ENCODE assay signal across 28 cellular contexts in genomic region chrX:131988236-131988635, GRCh38. TPM values are rescaled to one million over a fixed set of nuclear protein-coding genes. Genes with fewer than 3 reads are reported as not detected.
DNase-seq lines count a peak whose midpoint lies in the region; ATAC-seq and TF ChIP-seq lines count a peak whose summit lies in the region.
"Had no signal": no experiment of that assay in that cellular context is flagged by ENCODE, and none has a peak within 500 bp of the region (broad histone marks: within the 10 kb centered on the region; RNA-seq: fewer than 3 reads in every experiment).

No MANE protein-coding gene starts in this region.

- H3K9me3 ChIP-seq in CD8-positive, alpha-beta memory T cell (ENCODE audit: low read length), result no peaks in the 10 kb centered on the region
- no peaks in the 10 kb centered on the region for H3K9me3 ChIP-seq in naive thymus-derived CD4-positive, alpha-beta T cell (ENCODE audit: control insufficient read depth in 2 of 3, low read length in 3 of 3)
- H3K9me3 ChIP-seq: breast epithelium, right lobe of liver had no signal

- CTCF ChIA-PET in CD8-positive, alpha-beta memory T cell (lab: Charles Lee), result interaction anchor here (1.4 to 1.6 kb wide), 2 partner anchors 146 to 231 kb away, joined by 3 to 4 read pairs; partner anchors contain the start of gene RAP2C
- CTCF ChIA-PET in naive thymus-derived CD4-positive, alpha-beta T cell (lab: Charles Lee), result no interaction called here

- no peak overlapping the region for H3K27ac ChIP-seq in CD8-positive, alpha-beta memory T cell (ENCODE audit: low read depth, low read length)
- H3K27ac ChIP-seq in naive thymus-derived CD4-positive, alpha-beta T cell (ENCODE audit: low read depth, low read length), result peak overlapping the region; percentile 57
- H3K27ac ChIP-seq: breast epithelium, PC-9, right lobe of liver had no signal

- peaks cover 0 to 43% (median 2%) of the 10 kb centered on the region in 3 donors for H3K27me3 Mint-ChIP-seq in CD14-positive monocyte (ENCODE audit: low read depth in 3 of 3)
- peaks cover 0 to 14% of the 10 kb centered on the region in 2 donors for H3K27me3 Mint-ChIP-seq in CD8-positive, alpha-beta memory T cell
- H3K27me3 Mint-ChIP-seq in naive thymus-derived CD4-positive, alpha-beta T cell, result no peaks in the 10 kb centered on the region

- peaks cover 0 to 2% of the 10 kb centered on the region in 2 donors for H3K36me3 Mint-ChIP-seq in CD14-positive monocyte
- peaks cover 0 to 5% (median 0%) of the 10 kb centered on the region in 3 donors for H3K36me3 Mint-ChIP-seq in CD8-positive, alpha-beta memory T cell
- H3K36me3 Mint-ChIP-seq in naive thymus-derived CD4-positive, alpha-beta T cell, result peaks cover 0 to 4% (median 0%) of the 10 kb centered on the region in 5 donors
- H3K36me3 Mint-ChIP-seq: CD4-positive, CD25-positive, alpha-beta regulatory T cell had no signal

- intact Hi-C loops in CD14-positive monocyte (cut with micrococcal nuclease), result no loop called here
- intact Hi-C loops in naive thymus-derived CD4-positive, alpha-beta T cell (cut with micrococcal nuclease), result loop anchor here in 1 of 2 donors (5.0 kb wide), 1 partner anchor 91 kb away; no protein-coding TSS in a partner anchor

- ATAC-seq in naive thymus-derived CD4-positive, alpha-beta T cell, result no peak
- no peak for ATAC-seq in HG03108 (IDR thresholded peaks at IDR 0.05; ENCODE audit: unreplicated experiment)
- ATAC-seq: GM23338; left ventricle myocardium superior; right lobe of liver; stimulated activated naive CD8-positive, alpha-beta T cell treated with anti-CD3 and anti-CD28 coated beads, Interleukin-15, Interleukin-2, amounts not matched to agents 100 U/mL and 50 U/mL, for 24 hours had no signal

- H3K36me3 ChIP-seq in CD8-positive, alpha-beta memory T cell (ENCODE audit: insufficient read depth, low read length), result no peaks in the 10 kb centered on the region
- no peaks in the 10 kb centered on the region for H3K36me3 ChIP-seq in naive thymus-derived CD4-positive, alpha-beta T cell (ENCODE audit: control insufficient read depth in 2 of 3, insufficient read depth in 3 of 3, low read length in 3 of 3)
- H3K36me3 ChIP-seq: breast epithelium, right lobe of liver had no signal

- peak overlapping the region; percentile 8 for H3K4me3 ChIP-seq in CD8-positive, alpha-beta memory T cell (ENCODE audit: low read length)
- no peak overlapping the region for H3K4me3 ChIP-seq in naive thymus-derived CD4-positive, alpha-beta T cell (ENCODE audit: low read length)
- H3K4me3 ChIP-seq: breast epithelium, GM23338, PC-9, right lobe of liver had no signal

- H3K4me1 ChIP-seq in CD8-positive, alpha-beta memory T cell (ENCODE audit: insufficient read depth, low read length), result peaks cover 46% of the 10 kb centered on the region
- H3K4me1 ChIP-seq in naive thymus-derived CD4-positive, alpha-beta T cell (ENCODE audit: control insufficient read depth in 2 of 2, insufficient read depth in 2 of 2, low read length in 2 of 2), result peaks cover 33 to 49% of the 10 kb centered on the region in 2 donors
- H3K4me1 ChIP-seq: breast epithelium, right lobe of liver had no signal

- peaks cover 2 to 14% (median 3%) of the 10 kb centered on the region in 7 donors for H3K9me3 Mint-ChIP-seq in CD14-positive monocyte
- no peaks in the 10 kb centered on the region for H3K9me3 Mint-ChIP-seq in CD8-positive, alpha-beta memory T cell
- H3K9me3 Mint-ChIP-seq in naive thymus-derived CD4-positive, alpha-beta T cell, result peaks cover 0 to 11% (median 2%) of the 10 kb centered on the region in 11 donors
- H3K9me3 Mint-ChIP-seq: activated T-helper 2 cell treated with anti-CD3 and anti-CD28 coated beads, Interferon-gamma antibody, Interleukin-2, Interleukin-4, amounts not matched to agents 10 μg/mL and 5 μg/mL and 100 μg/mL, durations not matched to agents 14 hours and 24 hours and 36 hours; GM23338 had no signal

- H3K4me3 Mint-ChIP-seq in CD14-positive monocyte, result no peak overlapping the region
- peak overlapping the region in 4 of 7 donors; percentile 2 to 33 (median 15) for H3K4me3 Mint-ChIP-seq in CD8-positive, alpha-beta memory T cell
- peak overlapping the region in 4 of 10 donors; percentile 14 to 72 (median 30) for H3K4me3 Mint-ChIP-seq in naive thymus-derived CD4-positive, alpha-beta T cell
- H3K4me3 Mint-ChIP-seq: GM23338 had no signal

- peak overlapping the region in 6 of 7 donors; percentile 31 to 99 (median 90) for H3K27ac Mint-ChIP-seq in CD14-positive monocyte
- H3K27ac Mint-ChIP-seq in CD8-positive, alpha-beta memory T cell, result peak overlapping the region in 4 of 8 donors; percentile 7 to 92 (median 64)
- H3K27ac Mint-ChIP-seq in naive thymus-derived CD4-positive, alpha-beta T cell, result peak overlapping the region; percentile 13 to 100 (median 88)
- H3K27ac Mint-ChIP-seq: GM23338 had no signal

- TF ChIP-seq CTCF in CD14-positive monocyte (IDR thresholded peaks at IDR 0.05), result no peak

- POLR2A ChIA-PET in CD8-positive, alpha-beta memory T cell (lab: Charles Lee), result interaction anchor here (1.0 kb wide), 1 partner anchor 35 kb away, joined by 3 read pairs; the partner anchor contains the start of gene STK26
- POLR2A ChIA-PET in naive thymus-derived CD4-positive, alpha-beta T cell (lab: Charles Lee), result interaction anchor here (0.5 to 1.9 kb wide), 6 partner anchors 11 to 323 kb away, joined by 3 to 10 read pairs (median 3); partner anchors contain the start of gene STK26

- DNase-seq in CD14-positive monocyte (ENCODE audit: low spot score) (no peak), OCI-M1 (lab: John Stamatoyannopoulos, UW) (peak; percentile 47), cortex of kidney (lab: John Stamatoyannopoulos, UW) (no peak)
- no peak for DNase-seq in CD8-positive, alpha-beta memory T cell
- no peak for DNase-seq in naive thymus-derived CD4-positive, alpha-beta T cell
- no peak for DNase-seq in activated CD8-positive, alpha-beta memory T cell treated with anti-CD3 and anti-CD28 coated beads, Interleukin-2, amount 50 U/mL, for 4 hours
- DNase-seq: activated CD4-positive, alpha-beta T cell treated with anti-CD3 and anti-CD28 coated beads for 48 hours; amniotic stem cell; CD4-positive, CD25-positive, alpha-beta regulatory T cell; DMS153; GDM1; KBM-7; left ventricle myocardium superior; midbrain; NCI-H1436 treated with DMSO at 0.1 percent for 48 hours; NCI-H2107; NCI-H446 treated with DMSO at 0.1 percent for 48 hours; PC-9; posterior cingulate gyrus; right lobe of liver; SHP77; stimulated activated CD4-positive, alpha-beta T cell treated with anti-CD3 and anti-CD28 coated beads, Interleukin-4, amount 100 ng/mL, for 4 hours; stimulated activated naive CD8-positive, alpha-beta T cell treated with anti-CD3 and anti-CD28 coated beads, Interleukin-15, Interleukin-2, amounts not matched to agents 100 U/mL and 50 U/mL, for 24 hours; T-helper 1 cell had no signal

- peaks cover 33% of the 10 kb centered on the region for H3K4me1 Mint-ChIP-seq in CD14-positive monocyte
- H3K4me1 Mint-ChIP-seq in CD8-positive, alpha-beta memory T cell, result peaks cover 40 to 52% (median 50%) of the 10 kb centered on the region in 3 donors
- peaks cover 33 to 81% (median 53%) of the 10 kb centered on the region in 7 donors for H3K4me1 Mint-ChIP-seq in naive thymus-derived CD4-positive, alpha-beta T cell

- H3K27me3 ChIP-seq in CD8-positive, alpha-beta memory T cell (ENCODE audit: insufficient read depth, low read length, poor library complexity, severe bottlenecking), result no peaks in the 10 kb centered on the region
- H3K27me3 ChIP-seq in naive thymus-derived CD4-positive, alpha-beta T cell (ENCODE audit: control insufficient read depth in 2 of 2, insufficient read depth in 2 of 2, low read length in 2 of 2), result no peaks in the 10 kb centered on the region

RNA-seq across cellular contexts. Expression of gene STK26, which starts 34.9 kb away (rescaled TPM):
- 10 to 100 TPM; 22.2 to 25.1 TPM for polyA plus RNA-seq in CD14-positive monocyte
- total RNA-seq in CD8-positive, alpha-beta memory T cell, result 10 to 100 TPM; 52.0 to 52.4 TPM
- 52.5 TPM for polyA plus RNA-seq in CD8-positive, alpha-beta memory T cell
- 10 to 100 TPM; 29.7 to 50.1 (median 45.1) TPM for total RNA-seq in naive thymus-derived CD4-positive, alpha-beta T cell
- 10 to 100 TPM; 54.1 to 60.7 TPM for polyA plus RNA-seq in naive thymus-derived CD4-positive, alpha-beta T cell

Comparison
In these comparisons a context has a peak if more than half of its experiments do, and no peak if none do; other contexts are left out.
1. H3K4me3 Mint-ChIP-seq: peak in CD8-positive, alpha-beta memory T cell (4 of 7); none in CD14-positive monocyte (0 of 2).